29 cellular contexts compared by ENCODE assay signal in genomic region chr17:69528035-69528434, GRCh38.
"Had no signal": no experiment of that assay in that cellular context is flagged by ENCODE, and none has a peak within 500 bp of the region (broad histone marks: within the 10 kb centered on the region; RNA-seq: fewer than 3 reads in every experiment).

No MANE protein-coding gene starts in this region.

- H3K4me1 ChIP-seq: body of pancreas, heart left ventricle had no signal

- DNase-seq: activated B cell treated with CpG ODN at 0.5 μM for 24 hours; activated CD4-positive, alpha-beta T cell treated with anti-CD3 and anti-CD28 coated beads for 48 hours; activated CD4-positive, alpha-beta T cell treated with anti-CD3 and anti-CD28 coated beads, Interleukin-2, amount 50 U/mL, for 1 hour; activated CD4-positive, alpha-beta T cell treated with anti-CD3 and anti-CD28 coated beads, Interleukin-2, amount 50 U/mL, for 48 hours; activated CD8-positive, alpha-beta memory T cell treated with anti-CD3 and anti-CD28 coated beads for 24 hours; activated CD8-positive, alpha-beta T cell treated with anti-CD3 and anti-CD28 coated beads for 36 hours; activated effector memory CD4-positive, alpha-beta T cell treated with Interleukin-2 at 50 U/mL for 16 hours; activated gamma-delta T cell treated with Interleukin-2 at 50 U/mL for 16 hours; activated naive CD4-positive, alpha-beta T cell treated with anti-CD3 and anti-CD28 coated beads, Interleukin-2, amount 50 U/mL, for 16 hours; activated naive CD4-positive, alpha-beta T cell treated with Interleukin-2 at 50 U/mL for 16 hours; activated T-cell treated with anti-CD3 and anti-CD28 coated beads, Interleukin-2, amount 50 U/mL, for 4 hours; amniotic stem cell; anterior cingulate cortex; body of pancreas; caudate nucleus; cortex of kidney; dermis blood vessel endothelial cell; effector CD4-positive, alpha-beta T cell; effector memory CD8-positive, alpha-beta T cell; esophagus squamous epithelium; glutamatergic neuron; heart left ventricle; T-helper 1 cell; T-helper 17 cell; T1000; WERI-Rb-1 had no signal

- FAIRE-seq: colon, frontal cortex had no signal

- H3K4me3 ChIP-seq: body of pancreas, esophagus squamous epithelium, heart left ventricle had no signal

- H3K27ac ChIP-seq: body of pancreas, epithelial cell of prostate, esophagus squamous epithelium, heart left ventricle, WERI-Rb-1 had no signal

- H3K36me3 ChIP-seq: WERI-Rb-1 had no signal

- H3K9me3 ChIP-seq: body of pancreas, esophagus squamous epithelium, heart left ventricle had no signal
